Comparison of ENCODE assay signal across 8 cellular contexts in the genomic region with DNA sequence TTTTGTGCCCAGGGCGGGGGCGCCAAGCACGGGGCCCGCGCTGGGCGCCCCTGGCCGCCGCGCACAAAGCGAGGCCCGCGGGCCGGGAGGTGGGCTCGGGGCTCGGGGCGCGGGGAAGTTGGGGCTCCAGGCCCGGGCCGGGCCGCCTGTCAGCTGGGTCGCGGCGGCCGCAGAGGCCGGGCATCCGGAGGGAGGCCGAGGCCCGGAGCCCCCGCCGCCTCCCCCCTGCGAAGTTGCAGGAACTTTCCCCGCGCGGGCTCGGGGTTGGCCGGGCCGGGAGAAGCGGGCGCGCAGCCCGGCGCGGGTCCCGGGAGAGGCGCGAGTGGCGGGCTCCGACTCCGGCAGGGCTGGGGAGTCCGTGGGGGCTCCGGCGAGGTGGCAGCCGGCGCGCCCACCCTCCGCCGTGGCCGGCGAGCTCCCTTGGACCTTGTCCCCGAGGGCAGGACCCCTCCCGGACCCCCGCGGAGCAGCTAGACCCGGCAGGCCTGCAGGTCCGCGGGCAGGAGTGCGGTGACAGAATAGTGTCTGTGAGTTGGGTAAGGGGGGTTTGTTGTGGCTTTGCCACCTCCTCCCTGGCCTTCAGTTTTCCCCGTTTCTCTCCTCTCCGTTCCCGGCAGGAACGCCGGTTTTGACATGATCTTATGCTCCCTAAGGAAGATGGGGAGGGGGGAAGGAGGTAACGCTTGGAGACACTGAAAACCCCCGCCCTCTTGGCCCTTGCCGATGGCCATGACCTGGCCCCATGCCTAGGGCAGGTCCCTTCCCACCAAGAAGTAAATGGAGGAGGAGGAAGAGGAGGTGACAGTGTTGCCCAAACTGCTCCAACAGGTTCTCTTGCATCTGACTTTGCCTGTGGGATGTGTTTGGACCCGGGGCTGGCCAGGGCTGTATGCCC. TPM values are rescaled to one million over a fixed set of nuclear protein-coding genes. Genes with fewer than 3 reads are reported as not detected.
DNase-seq lines count a peak whose midpoint lies in the region; ATAC-seq and TF ChIP-seq lines count a peak whose summit lies in the region.

No MANE protein-coding gene starts in this region.

- peak overlapping the region; percentile 8; the same call in 1 of the 2 replicates for H2AFZ ChIP-seq in OCI-LY7 (ENCODE audit: low read length)

- CTCF ChIA-PET in CD8-positive, alpha-beta T cell (lab: Charles Lee): no interaction called here
- CTCF ChIA-PET in OCI-LY7 (lab: Charles Lee; ENCODE audit: unreplicated experiment): no interaction called here

- peak overlapping the region; percentile 75 for H3K4me2 ChIP-seq in OCI-LY7 (ENCODE audit: low read length)

- peaks cover 28% of the 10 kb centered on the region for H3K4me1 ChIP-seq in CD8-positive, alpha-beta T cell (ENCODE audit: insufficient read depth, low read length)
- H3K4me1 ChIP-seq in OCI-LY7 (ENCODE audit: insufficient read depth, low read length, poor library complexity, severe bottlenecking): peaks cover 18% of the 10 kb centered on the region
- H3K4me1 ChIP-seq in left lung: peaks cover 40 to 66% of the 10 kb centered on the region in 2 donors
- H3K4me1 ChIP-seq in suprapubic skin: peaks cover 50% of the 10 kb centered on the region

- H3K27ac ChIP-seq in CD8-positive, alpha-beta T cell (ENCODE audit: low read depth, low read length): no peak overlapping the region
- H3K27ac ChIP-seq in OCI-LY7 (ENCODE audit: low read depth, low read length, poor library complexity, severe bottlenecking) (no peak overlapping the region), left lung (peak overlapping the region; percentile 78 to 93), suprapubic skin (peak overlapping the region; percentile 95)

- H3K36me3 Mint-ChIP-seq in CD8-positive, alpha-beta T cell: peaks cover 4% of the 10 kb centered on the region

- peak overlapping the region; percentile 89 for H3K27ac Mint-ChIP-seq in CD8-positive, alpha-beta T cell

- no TSS peak for BruUV-seq in OCI-LY7 (replicated peaks; lab: Mats Ljungman, UMichigan)

- no peaks in the 10 kb centered on the region for H3K27me3 Mint-ChIP-seq in CD8-positive, alpha-beta T cell (ENCODE audit: low read depth)

- 3% methylated on average over 10 of the region's 76 CpGs for WGBS in suprapubic skin

- no peak for TF ChIP-seq EP300 in suprapubic skin (IDR thresholded peaks at IDR 0.05)

- ATAC-seq in CD8-positive, alpha-beta T cell: peak; percentile 20
- ATAC-seq in GM21447 (IDR thresholded peaks at IDR 0.05; ENCODE audit: unreplicated experiment) (peak; percentile 23), left lung (peak; percentile 11)

- H3K79me2 ChIP-seq in OCI-LY7 (ENCODE audit: insufficient read depth, low read depth, low read length): no peaks in the 10 kb centered on the region

- H3K9me2 ChIP-seq in OCI-LY7 (ENCODE audit: insufficient read depth, low read length): no peaks in the 10 kb centered on the region

- H3K9me3 ChIP-seq in CD8-positive, alpha-beta T cell (ENCODE audit: low read length): no peaks in the 10 kb centered on the region
- H3K9me3 ChIP-seq in OCI-LY7 (ENCODE audit: low read length) (no peaks in the 10 kb centered on the region), left lung (no peaks in the 10 kb centered on the region), suprapubic skin (no peaks in the 10 kb centered on the region)

- TF ChIP-seq POLR2A in suprapubic skin (IDR thresholded peaks at IDR 0.05): no peak

- no peaks in the 10 kb centered on the region for H4K20me1 ChIP-seq in OCI-LY7 (ENCODE audit: insufficient read depth, low read length)

- peak in 2 of 7 experiments; percentile 11 to 63 for DNase-seq in CD8-positive, alpha-beta T cell
- DNase-seq in OCI-LY7 (ENCODE audit: low spot score) (peak; percentile 49), left lung (peak in 1 of 2 donors; percentile 88), suprapubic skin (ENCODE audit: low spot score in 2 of 2) (peak; percentile 70 to 83), NCI-H1092 (lab: John Stamatoyannopoulos, UW) (no peak), DMS153 treated with DMSO at 0.1 percent for 48 hours (lab: John Stamatoyannopoulos, UW; ENCODE audit: unreplicated experiment) (no peak)
- DNase-seq in central memory CD4-positive, alpha-beta T cell: peak; percentile 22

- TF ChIP-seq CTCF in CD8-positive, alpha-beta T cell (IDR thresholded peaks at IDR 0.05): no peak
- TF ChIP-seq CTCF in OCI-LY7 (conservative IDR thresholded peaks at IDR 0.05; ENCODE audit: low read length) (no peak), left lung (IDR thresholded peaks at IDR 0.05) (no peak), suprapubic skin (IDR thresholded peaks at IDR 0.05) (no peak)

- H3K9me3 Mint-ChIP-seq in CD8-positive, alpha-beta T cell: no peaks in the 10 kb centered on the region

- no peaks in the 10 kb centered on the region for H3K27me3 ChIP-seq in CD8-positive, alpha-beta T cell (ENCODE audit: insufficient read depth, low read length)
- H3K27me3 ChIP-seq in left lung (no peaks in the 10 kb centered on the region), suprapubic skin (no peaks in the 10 kb centered on the region)

- H3K4me3 Mint-ChIP-seq in CD8-positive, alpha-beta T cell: peak overlapping the region; percentile 85

- H3K36me3 ChIP-seq in CD8-positive, alpha-beta T cell (ENCODE audit: insufficient read depth, low read length): no peaks in the 10 kb centered on the region
- H3K36me3 ChIP-seq in OCI-LY7 (ENCODE audit: insufficient read depth, low read length) (no peaks in the 10 kb centered on the region), left lung (no peaks in the 10 kb centered on the region), suprapubic skin (no peaks in the 10 kb centered on the region)

- peak overlapping the region; percentile 59 for H3K4me3 ChIP-seq in CD8-positive, alpha-beta T cell (ENCODE audit: low read depth, low read length)
- H3K4me3 ChIP-seq in OCI-LY7 (ENCODE audit: low read depth, low read length, poor library complexity, severe bottlenecking) (peak overlapping the region; percentile 72), left lung (peak overlapping the region; percentile 67 to 75), suprapubic skin (peak overlapping the region; percentile 73)

- intact Hi-C loops in CD8-positive, alpha-beta T cell (cut with DNase I, micrococcal nuclease): loop anchor here in 1 of 2 experiments (5.0 to 10.0 kb wide), 4 partner anchors 598 to 1455 kb away; a partner anchor contains a TSS
- intact Hi-C loops in OCI-LY7 (cut with micrococcal nuclease; ENCODE audit: unreplicated experiment) (no loop called here), left lung (cut with DNase I) (no loop called here)

- H3K4me1 Mint-ChIP-seq in CD8-positive, alpha-beta T cell (ENCODE audit: low read depth): peaks cover 58% of the 10 kb centered on the region

- POLR2A ChIA-PET in CD8-positive, alpha-beta T cell (lab: Charles Lee): interaction anchor here (1.3 kb wide), 2 partner anchors 11 to 22 kb away, joined by 5 to 12 read pairs; no protein-coding TSS in a partner anchor
- POLR2A ChIA-PET in OCI-LY7 (lab: Charles Lee): no interaction called here

RNA-seq across cellular contexts. Expression of a gene that starts 0.9 kb away (rescaled TPM):
- total RNA-seq in CD8-positive, alpha-beta T cell: 10 to 100 TPM; 23.9 to 25.7 TPM
- 18.9 and 20.6 TPM in 2 replicates for total RNA-seq in OCI-LY7 (2014; rRNA removed; shearing (Covaris generic))
- total RNA-seq in OCI-LY7 (2022): 23.7 and 24.6 TPM in 2 replicates
- 10 to 100 TPM; 29.1 to 30.4 TPM for total RNA-seq in left lung
- total RNA-seq in suprapubic skin: 10 to 100 TPM; 22.6 to 40.2 (median 28.4) TPM

Comparison
In these comparisons a context has a peak if more than half of its experiments do, and no peak if none do; other contexts are left out.
1. DNase-seq: peak in OCI-LY7 (single experiment), central memory CD4-positive, alpha-beta T cell (single experiment) and suprapubic skin (2 of 2); none in NCI-H1092 (single experiment) and DMS153 treated with DMSO at 0.1 percent for 48 hours (single experiment).
2. H3K27ac ChIP-seq: peak in left lung (2 of 2) and suprapubic skin (single experiment); none in CD8-positive, alpha-beta T cell (single experiment) and OCI-LY7 (single experiment).
3. Peak in every context shown above with its lines, with median percentiles within 50 percentile points of each other: ATAC-seq and H3K4me3 ChIP-seq.